ENCODE assay signal across 18 cellular contexts in the genomic region with DNA sequence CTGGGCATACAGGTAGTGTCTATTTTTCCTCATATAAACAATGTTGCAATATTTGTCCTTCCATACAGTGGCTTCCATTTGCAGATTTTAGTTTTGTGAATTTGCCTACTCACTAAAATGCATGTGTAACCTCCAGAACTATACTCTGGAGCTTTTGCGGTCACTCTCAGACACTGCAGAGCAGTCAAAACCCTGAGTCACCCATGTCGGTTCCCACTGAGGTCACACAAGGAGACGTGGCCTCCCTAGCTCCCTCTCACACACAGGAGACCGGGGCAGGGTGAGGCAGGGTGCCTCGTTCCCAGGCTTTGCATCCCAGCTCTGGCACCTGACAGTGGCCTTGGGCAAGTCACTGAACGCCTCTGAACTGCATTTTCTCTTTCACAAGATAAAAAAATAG. TPM values are rescaled to one million over a fixed set of nuclear protein-coding genes. Genes with fewer than 3 reads are reported as not detected.
DNase-seq lines count a peak whose midpoint lies in the region; ATAC-seq, FAIRE-seq and TF ChIP-seq lines count a peak whose summit lies in the region.
"Had no signal": no experiment of that assay in that cellular context is flagged by ENCODE, and none has a peak within 500 bp of the region (broad histone marks: within the 10 kb centered on the region; RNA-seq: fewer than 3 reads in every experiment).

No MANE protein-coding gene starts in this region.

- H3K4me3 ChIP-seq in ACC112 (ENCODE audit: low read depth, low read length) = no peak overlapping the region
- H3K4me3 ChIP-seq: gastrocnemius medialis, ovary, spleen had no signal

- H3K4me1 Mint-ChIP-seq in osteocyte (ENCODE audit: unreplicated experiment) = no peaks in the 10 kb centered on the region
- H3K4me1 Mint-ChIP-seq: activated T-helper 17 cell treated with anti-CD3 and anti-CD28 coated beads, Interleukin-2, amount 50 U/mL, for 72 hours; B cell had no signal

- H3K9me3 Mint-ChIP-seq in osteocyte (ENCODE audit: unreplicated experiment) = peaks cover 36% of the 10 kb centered on the region
- H3K9me3 Mint-ChIP-seq: activated T-helper 17 cell treated with anti-CD3 and anti-CD28 coated beads, Interleukin-2, amount 50 U/mL, for 72 hours had no signal

- H3K4me1 ChIP-seq in ACC112 (ENCODE audit: control insufficient read depth, insufficient read depth, low read length, unreplicated experiment) = peaks cover 25% of the 10 kb centered on the region
- H3K4me1 ChIP-seq: gastrocnemius medialis, spleen had no signal

- H3K79me2 ChIP-seq in ACC112 (ENCODE audit: control insufficient read depth, insufficient read depth, low read length, unreplicated experiment) = no peaks in the 10 kb centered on the region

- H2AFZ ChIP-seq in ACC112 (ENCODE audit: low read length, unreplicated experiment) = no peak overlapping the region

- no peak overlapping the region for H3K4me3 Mint-ChIP-seq in osteocyte (ENCODE audit: unreplicated experiment)
- H3K4me3 Mint-ChIP-seq: activated T-helper 17 cell treated with anti-CD3 and anti-CD28 coated beads, Interleukin-2, amount 50 U/mL, for 72 hours; B cell had no signal

- H3K36me3 Mint-ChIP-seq in osteocyte (ENCODE audit: unreplicated experiment) = no peaks in the 10 kb centered on the region

- ATAC-seq in GM21390 (IDR thresholded peaks at IDR 0.05; ENCODE audit: unreplicated experiment) = no peak
- ATAC-seq: activated T-helper 17 cell treated with anti-CD3 and anti-CD28 coated beads, Interleukin-2, amount 50 U/mL, for 72 hours; gastrocnemius medialis had no signal

- no peaks in the 10 kb centered on the region for H3K36me3 ChIP-seq in ACC112 (ENCODE audit: insufficient read depth, low read length)
- H3K36me3 ChIP-seq: gastrocnemius medialis, ovary, spleen had no signal

- TF ChIP-seq POLR2A in H54 (IDR thresholded peaks at IDR 0.05; ENCODE audit: low read depth, low read length) = no peak

- TF ChIP-seq CTCF in osteocyte (IDR thresholded peaks at IDR 0.05) = no peak

- H3K27me3 ChIP-seq in ACC112 (ENCODE audit: insufficient read depth, low read length) = peaks cover 8% of the 10 kb centered on the region; the same call in 1 of the 2 replicates
- H3K27me3 ChIP-seq: gastrocnemius medialis, ovary had no signal

- peak overlapping the region; percentile 49; the same call in 1 of the 2 replicates for H3K27ac ChIP-seq in ACC112 (ENCODE audit: low read depth, low read length)
- H3K27ac ChIP-seq: gastrocnemius medialis, ovary, spleen had no signal

- H3K27me3 Mint-ChIP-seq in osteocyte (ENCODE audit: unreplicated experiment) = no peaks in the 10 kb centered on the region

- DNase-seq in H54 (ENCODE audit: insufficient read length, low spot score) (peak; percentile 86), SKM-1 (lab: John Stamatoyannopoulos, UW; ENCODE audit: unreplicated experiment) (peak; percentile 58), kidney tubule cell (ENCODE audit: low spot score) (peak; percentile 89), osteocyte (ENCODE audit: extremely low spot score, unreplicated experiment) (no peak), NCI-H510A (lab: John Stamatoyannopoulos, UW) (no peak)
- no peak for DNase-seq in stimulated activated CD4-positive, alpha-beta T cell treated with anti-CD3 and anti-CD28 coated beads, Interleukin-4, amount 100 ng/mL, for 1 hour
- DNase-seq: activated CD4-positive, alpha-beta T cell treated with anti-CD3 and anti-CD28 coated beads, Interleukin-2, amount 50 U/mL, for 4 hours; DMS153; gastrocnemius medialis; NCI-H1694 treated with DMSO at 0.1 percent for 48 hours; NCI-H69; ovary; SHP77 treated with DMSO at 0.1 percent for 48 hours; spleen had no signal

- H3K27ac Mint-ChIP-seq in osteocyte (ENCODE audit: unreplicated experiment) = no peak overlapping the region
- H3K27ac Mint-ChIP-seq: activated T-helper 17 cell treated with anti-CD3 and anti-CD28 coated beads, Interleukin-2, amount 50 U/mL, for 72 hours; B cell had no signal

- no peak for FAIRE-seq in H54 (lab: Jason Lieb, UNC)

RNA-seq across cellular contexts. Expression of a gene that starts 55.5 kb away (rescaled TPM):
- 15.7 and 16.8 TPM in 2 replicates for total RNA-seq in osteocyte

Comparison
In these comparisons a context has a peak if more than half of its experiments do, and no peak if none do; other contexts are left out.
1. DNase-seq: peak in H54 (single experiment), SKM-1 (single experiment) and kidney tubule cell (single experiment); none in osteocyte (single experiment), stimulated activated CD4-positive, alpha-beta T cell treated with anti-CD3 and anti-CD28 coated beads, Interleukin-4, amount 100 ng/mL, for 1 hour (single experiment) and NCI-H510A (single experiment).